ENCODE assay signal across 8 cellular contexts in the genomic region with DNA sequence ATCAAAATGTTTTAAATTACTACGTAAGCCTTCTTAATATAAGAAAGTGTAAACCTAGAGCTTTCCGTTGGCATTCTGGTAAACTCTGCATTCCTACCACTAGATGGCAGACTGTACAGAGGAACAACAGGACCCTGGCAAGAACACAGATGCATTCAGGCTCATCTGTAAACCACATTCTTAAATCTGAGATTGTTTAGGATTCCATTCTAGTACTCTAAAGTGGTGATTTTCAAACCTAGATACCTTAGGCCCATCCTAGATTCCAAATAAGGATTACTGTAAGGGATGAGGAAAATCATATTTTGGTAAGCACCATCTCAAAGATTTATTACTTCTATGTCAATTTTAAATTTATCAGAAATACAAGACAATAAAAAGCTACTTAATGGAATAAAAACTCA. TPM values are rescaled to one million over a fixed set of nuclear protein-coding genes. Genes with fewer than 3 reads are reported as not detected.
A peak's percentile ranks its signal among the peaks of the same experiment; 100 is the strongest.
DNase-seq lines count a peak whose midpoint lies in the region; ATAC-seq and TF ChIP-seq lines count a peak whose summit lies in the region.

No MANE protein-coding gene starts in this region.

- H3K27ac Mint-ChIP-seq in activated T-cell treated with anti-CD3 and anti-CD28 coated beads, Interleukin-2, amount 50 U/mL, for 24 hours = peak overlapping the region; percentile 86

- H3K4me3 ChIP-seq in neural cell (ENCODE audit: low read length) = no peak overlapping the region

- H3K9me3 ChIP-seq in neural cell (ENCODE audit: low read length) = no peaks in the 10 kb centered on the region

- H3K9me3 Mint-ChIP-seq in activated T-cell treated with anti-CD3 and anti-CD28 coated beads, Interleukin-2, amount 50 U/mL, for 24 hours = peaks cover 2% of the 10 kb centered on the region

- peak; percentile 83 for TF ChIP-seq RAD21 in neural cell (conservative IDR thresholded peaks at IDR 0.05)

- no peaks in the 10 kb centered on the region for H3K27me3 ChIP-seq in neural cell (ENCODE audit: insufficient read depth, low read depth, low read length)

- H3K79me2 ChIP-seq in neural cell (replicated peaks; ENCODE audit: insufficient read depth, low read length) = peaks cover 76% of the 10 kb centered on the region

- H3K9ac ChIP-seq in neural cell (ENCODE audit: low read length) = no peak overlapping the region

- peaks cover 10% of the 10 kb centered on the region for H4K20me1 ChIP-seq in neural cell (ENCODE audit: insufficient read depth)

- peak overlapping the region; percentile 28 for H3K4me3 Mint-ChIP-seq in activated T-cell treated with anti-CD3 and anti-CD28 coated beads, Interleukin-2, amount 50 U/mL, for 24 hours

- H3K27me3 Mint-ChIP-seq in activated T-cell treated with anti-CD3 and anti-CD28 coated beads, Interleukin-2, amount 50 U/mL, for 24 hours = no peaks in the 10 kb centered on the region

- H3K4me2 ChIP-seq in neural cell (ENCODE audit: low read length) = no peak overlapping the region

- no peaks in the 10 kb centered on the region for H3K9me2 ChIP-seq in neural cell (ENCODE audit: insufficient read depth, low read length)

- peaks cover 53% of the 10 kb centered on the region for H3K36me3 Mint-ChIP-seq in activated T-cell treated with anti-CD3 and anti-CD28 coated beads, Interleukin-2, amount 50 U/mL, for 24 hours (ENCODE audit: low read depth)

- H3F3A ChIP-seq in neural cell (ENCODE audit: insufficient read depth, low read length, poor library complexity, severe bottlenecking) = no peaks in the 10 kb centered on the region

- DNase-seq in DMS153 treated with DMSO at 0.1 percent for 48 hours (lab: John Stamatoyannopoulos, UW; ENCODE audit: unreplicated experiment) (peak; percentile 69), NCI-H524 treated with DMSO at 0.1 percent for 48 hours (lab: John Stamatoyannopoulos, UW) (peak; percentile 28), fibroblast of peridontal ligament (ENCODE audit: extremely low read depth) (peak; percentile 97), GM19238 (ENCODE audit: insufficient read length, low spot score) (no peak)
- DNase-seq in activated T-cell treated with anti-CD3 and anti-CD28 coated beads, Interleukin-2, amount 50 U/mL, for 24 hours = no peak

- no peak overlapping the region for H2AFZ ChIP-seq in neural cell (ENCODE audit: low read depth, low read length)

- no peaks in the 10 kb centered on the region for H3K36me3 ChIP-seq in neural cell (ENCODE audit: insufficient read depth, low read length)

- peak; percentile 87 for TF ChIP-seq CTCF in neural cell (IDR thresholded peaks at IDR 0.05; ENCODE audit: poor library complexity, severe bottlenecking)

- no peak overlapping the region for H3K27ac ChIP-seq in neural cell (ENCODE audit: low read length)

- peak; percentile 65 for ATAC-seq in GM19372 (IDR thresholded peaks at IDR 0.05; ENCODE audit: low read depth, unreplicated experiment)
- peak; percentile 66 for ATAC-seq in HG03460 (IDR thresholded peaks at IDR 0.05; ENCODE audit: unreplicated experiment)

- H3K4me1 Mint-ChIP-seq in activated T-cell treated with anti-CD3 and anti-CD28 coated beads, Interleukin-2, amount 50 U/mL, for 24 hours (ENCODE audit: low read depth) = peaks cover 74% of the 10 kb centered on the region

- no peak for TF ChIP-seq EP300 in neural cell (conservative IDR thresholded peaks at IDR 0.05; ENCODE audit: poor library complexity, severe bottlenecking)

TF ChIP-seq in neural cell, 6 proteins besides CTCF, POLR2A, EP300 and RAD21:
- TF ChIP-seq SMC3 (conservative IDR thresholded peaks at IDR 0.05; ENCODE audit: poor library complexity) (peak; percentile 80), POLR2AphosphoS5 (IDR thresholded peaks at IDR 0.05) (no peak), TAF1 (IDR thresholded peaks at IDR 0.05; ENCODE audit: low read depth) (no peak), EZH2 (IDR thresholded peaks at IDR 0.05; ENCODE audit: borderline replicate concordance, insufficient read depth, low read length, poor library complexity, severe bottlenecking) (no peak)
- TF ChIP-seq, protein P1, sequence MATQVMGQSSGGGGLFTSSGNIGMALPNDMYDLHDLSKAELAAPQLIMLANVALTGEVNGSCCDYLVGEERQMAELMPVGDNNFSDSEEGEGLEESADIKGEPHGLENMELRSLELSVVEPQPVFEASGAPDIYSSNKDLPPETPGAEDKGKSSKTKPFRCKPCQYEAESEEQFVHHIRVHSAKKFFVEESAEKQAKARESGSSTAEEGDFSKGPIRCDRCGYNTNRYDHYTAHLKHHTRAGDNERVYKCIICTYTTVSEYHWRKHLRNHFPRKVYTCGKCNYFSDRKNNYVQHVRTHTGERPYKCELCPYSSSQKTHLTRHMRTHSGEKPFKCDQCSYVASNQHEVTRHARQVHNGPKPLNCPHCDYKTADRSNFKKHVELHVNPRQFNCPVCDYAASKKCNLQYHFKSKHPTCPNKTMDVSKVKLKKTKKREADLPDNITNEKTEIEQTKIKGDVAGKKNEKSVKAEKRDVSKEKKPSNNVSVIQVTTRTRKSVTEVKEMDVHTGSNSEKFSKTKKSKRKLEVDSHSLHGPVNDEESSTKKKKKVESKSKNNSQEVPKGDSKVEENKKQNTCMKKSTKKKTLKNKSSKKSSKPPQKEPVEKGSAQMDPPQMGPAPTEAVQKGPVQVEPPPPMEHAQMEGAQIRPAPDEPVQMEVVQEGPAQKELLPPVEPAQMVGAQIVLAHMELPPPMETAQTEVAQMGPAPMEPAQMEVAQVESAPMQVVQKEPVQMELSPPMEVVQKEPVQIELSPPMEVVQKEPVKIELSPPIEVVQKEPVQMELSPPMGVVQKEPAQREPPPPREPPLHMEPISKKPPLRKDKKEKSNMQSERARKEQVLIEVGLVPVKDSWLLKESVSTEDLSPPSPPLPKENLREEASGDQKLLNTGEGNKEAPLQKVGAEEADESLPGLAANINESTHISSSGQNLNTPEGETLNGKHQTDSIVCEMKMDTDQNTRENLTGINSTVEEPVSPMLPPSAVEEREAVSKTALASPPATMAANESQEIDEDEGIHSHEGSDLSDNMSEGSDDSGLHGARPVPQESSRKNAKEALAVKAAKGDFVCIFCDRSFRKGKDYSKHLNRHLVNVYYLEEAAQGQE (IDR thresholded peaks at IDR 0.05; ENCODE audit: borderline replicate concordance) = no peak
TF ChIP-seq in neural cell: peak in this region for 1.

RNA-seq across cellular contexts. Expression of a gene that starts 26.9 kb away (rescaled TPM):
- 161 and 163 TPM in 2 replicates for polyA plus RNA-seq in neural cell
- polyA minus RNA-seq in neural cell = 548 and 578 TPM in 2 replicates

Comparison
In these comparisons a context has a peak if more than half of its experiments do, and no peak if none do; other contexts are left out.
1. DNase-seq: peak in DMS153 treated with DMSO at 0.1 percent for 48 hours (single experiment), NCI-H524 treated with DMSO at 0.1 percent for 48 hours (single experiment) and fibroblast of peridontal ligament (single experiment); none in activated T-cell treated with anti-CD3 and anti-CD28 coated beads, Interleukin-2, amount 50 U/mL, for 24 hours (single experiment) and GM19238 (single experiment).